In genomic region chr7:882336-883028, GRCh38 we compare ENCODE assay signal across 19 cellular contexts. TPM values are rescaled to one million over a fixed set of nuclear protein-coding genes. Genes with fewer than 3 reads are reported as not detected.
DNase-seq lines count a peak whose midpoint lies in the region; ATAC-seq and TF ChIP-seq lines count a peak whose summit lies in the region.
"Had no signal": no experiment of that assay in that cellular context is flagged by ENCODE, and none has a peak within 500 bp of the region (broad histone marks: within the 10 kb centered on the region; RNA-seq: fewer than 3 reads in every experiment).

No MANE protein-coding gene starts in this region.

- TF ChIP-seq POLR2A in IMR-90 (IDR thresholded peaks at IDR 0.05; ENCODE audit: low read depth, low read length) (no peak), body of pancreas (IDR thresholded peaks at IDR 0.05) (no peak)

- ATAC-seq in IMR-90 (ENCODE audit: low read depth) (no peak), body of pancreas (no peak), HG02870 (IDR thresholded peaks at IDR 0.05; ENCODE audit: unreplicated experiment) (no peak), SK-N-SH treated with all-trans-retinoic acid at 6 μM for 48 hours (no peak), GM21526 (IDR thresholded peaks at IDR 0.05; ENCODE audit: low FRiP score, unreplicated experiment) (no peak)
- ATAC-seq in stimulated activated naive B cell treated with anti-CD40 and anti-IgM and Interleukin-4, amounts not matched to agents 10 μg/mL and 1 μg/mL and 100 μg/mL, for 72 hours (replicated peaks) = no peak
- ATAC-seq: activated CD8-positive, alpha-beta T cell treated with anti-CD3 and anti-CD28 coated beads, Interleukin-2, amount 10 ng/mL, durations not matched to agents 7 days and 5 days; effector memory CD8-positive, alpha-beta T cell had no signal

- no peak overlapping the region for H2AK9ac ChIP-seq in IMR-90 (replicated peaks; ENCODE audit: low read depth, low read length, poor library complexity)

- no peak overlapping the region for H3K56ac ChIP-seq in IMR-90 (ENCODE audit: extremely low read depth, insufficient read depth, low read length)

- H3K27ac Mint-ChIP-seq in mesothelial cell of epicardium = peak overlapping the region; percentile 19
- peak overlapping the region; percentile 68 for H3K27ac Mint-ChIP-seq in stimulated activated naive B cell treated with anti-CD40 and anti-IgM and Interleukin-4, amounts not matched to agents 10 μg/mL and 1 μg/mL and 100 μg/mL, for 72 hours
- H3K27ac Mint-ChIP-seq: activated B cell treated with CpG ODN at 0.5 μM for 24 hours; activated CD8-positive, alpha-beta T cell treated with anti-CD3 and anti-CD28 coated beads, Interleukin-2, amount 10 ng/mL, durations not matched to agents 7 days and 5 days; activated naive CD4-positive, alpha-beta T cell treated with anti-CD3 and anti-CD28 coated beads for 36 hours; effector memory CD8-positive, alpha-beta T cell; memory B cell had no signal

- no peak overlapping the region for H3K23ac ChIP-seq in IMR-90 (ENCODE audit: low read depth, low read length)

- 91% methylated on average over 23 of the region's 37 CpGs; no CpG with 5 or more reads in 1 of the 2 experiments for WGBS in IMR-90 (ENCODE audit: extremely low coverage in 2 of 2, insufficient read length in 1 of 2), 2 experiments
- WGBS in body of pancreas, 2 donors = 58 to 69% methylated on average over 24 to 35 of the region's 37 CpGs

- H3K4me1 Mint-ChIP-seq in mesothelial cell of epicardium = peaks cover 8% of the 10 kb centered on the region
- peaks cover 20 to 42% of the 10 kb centered on the region in 2 donors for H3K4me1 Mint-ChIP-seq in stimulated activated naive B cell treated with anti-CD40 and anti-IgM and Interleukin-4, amounts not matched to agents 10 μg/mL and 1 μg/mL and 100 μg/mL, for 72 hours

- DNase-seq in IMR-90 (no peak), body of pancreas (peak in 3 of 4 donors; percentile 42 to 62 (median 60)), mesothelial cell of epicardium (ENCODE audit: low spot score in 2 of 2, unreplicated experiment in 2 of 2) (no peak)
- no peak for DNase-seq in stimulated activated naive B cell treated with anti-CD40 and anti-IgM and Interleukin-4, amounts not matched to agents 10 μg/mL and 1 μg/mL and 100 μg/mL, for 72 hours
- DNase-seq: activated B cell treated with CpG ODN at 0.5 μM for 24 hours; activated CD8-positive, alpha-beta T cell treated with anti-CD3 and anti-CD28 coated beads, Interleukin-2, amount 10 ng/mL, durations not matched to agents 7 days and 5 days; activated naive CD4-positive, alpha-beta T cell treated with anti-CD3 and anti-CD28 coated beads for 36 hours; activated T-cell treated with anti-CD3 and anti-CD28 coated beads, Interleukin-2, amount 50 U/mL, for 24 hours; COR-L47; effector memory CD8-positive, alpha-beta T cell; NCI-H1048; NCI-H69; SIG-M5; stimulated activated CD4-positive, alpha-beta T cell treated with anti-CD3 and anti-CD28 coated beads, Interleukin-15, amount 100 ng/mL, for 24 hours had no signal

- peaks cover 4 to 80% of the 10 kb centered on the region in 2 experiments for H3K79me1 ChIP-seq in IMR-90 (ENCODE audit: low read depth in 1 of 2, low read length in 2 of 2)

- no peak overlapping the region for H2BK120ac ChIP-seq in IMR-90 (ENCODE audit: low read depth, low read length)

- H2BK5ac ChIP-seq in IMR-90 (ENCODE audit: low read depth, low read length, poor library complexity, severe bottlenecking) = no peak overlapping the region

- H3K9me1 ChIP-seq in IMR-90 (ENCODE audit: insufficient read depth, low read length) = peaks cover 9% of the 10 kb centered on the region

- no peaks in the 10 kb centered on the region for H3K27me3 Mint-ChIP-seq in mesothelial cell of epicardium (ENCODE audit: low read depth)
- H3K27me3 Mint-ChIP-seq in stimulated activated naive B cell treated with anti-CD40 and anti-IgM and Interleukin-4, amounts not matched to agents 10 μg/mL and 1 μg/mL and 100 μg/mL, for 72 hours = no peaks in the 10 kb centered on the region
- H3K27me3 Mint-ChIP-seq: activated B cell treated with CpG ODN at 0.5 μM for 24 hours; activated T-cell treated with anti-CD3 and anti-CD28 coated beads, Interleukin-2, amount 50 U/mL, for 24 hours; effector memory CD8-positive, alpha-beta T cell; memory B cell had no signal

- CTCF ChIA-PET in IMR-90 (lab: Yijun Ruan, JAX) = no interaction called here

- H3K4me3 Mint-ChIP-seq in mesothelial cell of epicardium = no peak overlapping the region
- no peak overlapping the region for H3K4me3 Mint-ChIP-seq in stimulated activated naive B cell treated with anti-CD40 and anti-IgM and Interleukin-4, amounts not matched to agents 10 μg/mL and 1 μg/mL and 100 μg/mL, for 72 hours
- H3K4me3 Mint-ChIP-seq: activated B cell treated with CpG ODN at 0.5 μM for 24 hours; activated CD8-positive, alpha-beta T cell treated with anti-CD3 and anti-CD28 coated beads, Interleukin-2, amount 10 ng/mL, durations not matched to agents 7 days and 5 days; activated naive CD4-positive, alpha-beta T cell treated with anti-CD3 and anti-CD28 coated beads for 36 hours; activated T-cell treated with anti-CD3 and anti-CD28 coated beads, Interleukin-2, amount 50 U/mL, for 24 hours; effector memory CD8-positive, alpha-beta T cell; memory B cell had no signal

- peaks cover 68% of the 10 kb centered on the region for H4K20me1 ChIP-seq in IMR-90 (ENCODE audit: insufficient read depth, low read length)

- intact Hi-C loops in IMR-90 (cut with micrococcal nuclease) = no loop called here
- intact Hi-C loops in body of pancreas (cut with DNase I) = no loop called here

- peaks cover 2% of the 10 kb centered on the region for H3K36me3 Mint-ChIP-seq in mesothelial cell of epicardium
- peaks cover 5 to 24% of the 10 kb centered on the region in 2 donors for H3K36me3 Mint-ChIP-seq in stimulated activated naive B cell treated with anti-CD40 and anti-IgM and Interleukin-4, amounts not matched to agents 10 μg/mL and 1 μg/mL and 100 μg/mL, for 72 hours

- no peaks in the 10 kb centered on the region for H3K9me3 Mint-ChIP-seq in mesothelial cell of epicardium
- H3K9me3 Mint-ChIP-seq in stimulated activated naive B cell treated with anti-CD40 and anti-IgM and Interleukin-4, amounts not matched to agents 10 μg/mL and 1 μg/mL and 100 μg/mL, for 72 hours = no peaks in the 10 kb centered on the region
- H3K9me3 Mint-ChIP-seq: activated B cell treated with CpG ODN at 0.5 μM for 24 hours; activated naive CD4-positive, alpha-beta T cell treated with anti-CD3 and anti-CD28 coated beads for 36 hours; activated T-cell treated with anti-CD3 and anti-CD28 coated beads, Interleukin-2, amount 50 U/mL, for 24 hours; effector memory CD8-positive, alpha-beta T cell; memory B cell; nephron had no signal

- BruUV-seq in IMR-90 (replicated peaks; lab: Mats Ljungman, UMichigan) = no TSS peak

- H3K4ac ChIP-seq in IMR-90 (ENCODE audit: low read depth, low read length) = no peak overlapping the region

- POLR2A ChIA-PET in IMR-90 (lab: Charles Lee; ENCODE audit: unreplicated experiment) = no interaction called here

- dilution Hi-C loops in IMR-90 (cut with HindIII; ENCODE audit: low sequenced_read_pairs, unreplicated experiment) = no loop called here

- in situ Hi-C loops in IMR-90 (cut with MboI; ENCODE audit: low sequenced_read_pairs) = no loop called here

- no peak overlapping the region for H2BK15ac ChIP-seq in IMR-90 (ENCODE audit: low read depth, low read length)

- H2AFZ ChIP-seq in IMR-90 (replicated peaks; ENCODE audit: low read length, poor library complexity) = peak overlapping the region; percentile 48

- no peak overlapping the region for H3K27ac ChIP-seq in IMR-90 (ENCODE audit: insufficient read depth, low read length)
- peak overlapping the region in 3 of 4 donors; percentile 23 to 51 (median 49) for H3K27ac ChIP-seq in body of pancreas

- no peak for TF ChIP-seq RAD21 in IMR-90 (IDR thresholded peaks at IDR 0.05; ENCODE audit: low read length)

- no peak for TF ChIP-seq CTCF in IMR-90 (conservative IDR thresholded peaks at IDR 0.05; ENCODE audit: low read depth, low read length)
- no peak for TF ChIP-seq CTCF in body of pancreas (IDR thresholded peaks at IDR 0.05)
- no peak for TF ChIP-seq CTCF in mesothelial cell of epicardium (IDR thresholded peaks at IDR 0.05; ENCODE audit: unreplicated experiment)

- H4K8ac ChIP-seq in IMR-90 (ENCODE audit: low read depth in 2 of 2, low read length in 2 of 2) = no peak overlapping the region

- H2AK5ac ChIP-seq in IMR-90 (ENCODE audit: low read depth, low read length) = no peak overlapping the region

- peaks cover 13% of the 10 kb centered on the region for H3K36me3 ChIP-seq in IMR-90 (ENCODE audit: control insufficient read depth, insufficient read depth, low read length)
- peaks cover 0 to 7% of the 10 kb centered on the region in 2 donors for H3K36me3 ChIP-seq in body of pancreas (replicated peaks in 1 of 2; ENCODE audit: insufficient read depth in 1 of 2, low read depth in 2 of 2)

- H2BK20ac ChIP-seq in IMR-90 (ENCODE audit: low read depth, low read length) = no peak overlapping the region

- no peak overlapping the region for H3K18ac ChIP-seq in IMR-90 (ENCODE audit: low read depth, low read length)

- no peaks in the 10 kb centered on the region for H3K27me3 ChIP-seq in IMR-90 (ENCODE audit: control insufficient read depth, insufficient read depth, low read length)
- no peaks in the 10 kb centered on the region for H3K27me3 ChIP-seq in body of pancreas

- no peak overlapping the region for H4K5ac ChIP-seq in IMR-90 (ENCODE audit: low read depth, low read length)

- H3K9me3 ChIP-seq in IMR-90 (ENCODE audit: control insufficient read depth, insufficient read depth, low read length) (no peaks in the 10 kb centered on the region), body of pancreas (no peaks in the 10 kb centered on the region)

- no peak overlapping the region for H4K91ac ChIP-seq in IMR-90 (ENCODE audit: insufficient read depth, low read depth, low read length)

- no peak overlapping the region for H3K4me3 ChIP-seq in IMR-90 (ENCODE audit: insufficient read depth, low read depth, low read length)
- H3K4me3 ChIP-seq in body of pancreas = no peak overlapping the region

- no peak overlapping the region for H3K4me2 ChIP-seq in IMR-90 (ENCODE audit: low read depth, low read length)

- H3K4me1 ChIP-seq in IMR-90 (ENCODE audit: control insufficient read depth, insufficient read depth, low read length) (peaks cover 4% of the 10 kb centered on the region), body of pancreas (peaks cover 81% of the 10 kb centered on the region)

- no peak overlapping the region for H3K9ac ChIP-seq in IMR-90 (ENCODE audit: low read depth, low read length)

- no peak overlapping the region for H3K14ac ChIP-seq in IMR-90 (replicated peaks; ENCODE audit: low read depth, low read length)

RNA-seq across cellular contexts. Expression of gene GET4, which starts 6.1 kb away (rescaled TPM):
- total RNA-seq in IMR-90 (2012; rRNA removed) (10.6 and 11.3 TPM in 2 replicates), body of pancreas (10 to 100 TPM; 34.8 to 42.2 TPM), mesothelial cell of epicardium (67.9 to 77.6 TPM (median 72.2 TPM) in 3 replicates)
- 30.9 and 37.2 TPM in 2 replicates for polyA plus RNA-seq in IMR-90 (2012; rRNA removed)
- 25.9 and 35.9 TPM in 2 replicates for polyA plus RNA-seq in IMR-90 (2012; cell fraction: cytosol; rRNA removed)
- 104 and 238 TPM in 2 replicates for polyA plus RNA-seq in IMR-90 (2012; cell fraction: nucleus; rRNA removed; ENCODE audit: low replicate concordance)

RNA-seq across cellular contexts. Expression of gene SUN1, which starts 50.2 kb away (rescaled TPM):
- total RNA-seq in IMR-90 (2012; rRNA removed) = 113 and 129 TPM in 2 replicates
- polyA plus RNA-seq in IMR-90 (2012; rRNA removed) = 155 and 239 TPM in 2 replicates
- 84.1 and 183 TPM in 2 replicates for polyA plus RNA-seq in IMR-90 (2012; cell fraction: cytosol; rRNA removed)
- 1,009 and 1,044 TPM in 2 replicates for polyA plus RNA-seq in IMR-90 (2012; cell fraction: nucleus; rRNA removed; ENCODE audit: low replicate concordance)
- total RNA-seq in body of pancreas = 100 to 1,000 TPM in 1 of 2 donors, 10 to 100 TPM in 1; 75.8 to 122 TPM
- 199 to 201 TPM (median 200 TPM) in 3 replicates for total RNA-seq in mesothelial cell of epicardium

Comparison
In these comparisons a context has a peak if more than half of its experiments do, and no peak if none do; other contexts are left out.
1. DNase-seq: peak in body of pancreas (3 of 4); none in IMR-90 (single experiment), mesothelial cell of epicardium (0 of 2) and stimulated activated naive B cell treated with anti-CD40 and anti-IgM and Interleukin-4, amounts not matched to agents 10 μg/mL and 1 μg/mL and 100 μg/mL, for 72 hours (single experiment).